Comparison of ENCODE assay signal across 1 cellular context in genomic region chr17:42975265-42975664, GRCh38.
TF ChIP-seq lines count a peak whose summit lies in the region.

No MANE protein-coding gene starts in this region.

TF ChIP-seq in K562, 482 proteins besides CTCF, POLR2A, EP300 and RAD21:
- no peak for TF ChIP-seq ZNF280B (CRISPR knock-in tag; IDR thresholded peaks at IDR 0.05)
- TF ChIP-seq ZBED1 (IDR thresholded peaks at IDR 0.05) = no peak
- no peak for TF ChIP-seq CCAR2 (IDR thresholded peaks at IDR 0.05; ENCODE audit: low read depth, low read length)
- TF ChIP-seq SMARCB1 (IDR thresholded peaks at IDR 0.05; ENCODE audit: insufficient read length, low read depth) = no peak
- TF ChIP-seq DDX20 (tag; IDR thresholded peaks at IDR 0.05; ENCODE audit: low read depth) = no peak
- TF ChIP-seq ZNF133 (CRISPR knock-in tag; IDR thresholded peaks at IDR 0.05) = no peak
- no peak for TF ChIP-seq SP2 (IDR thresholded peaks at IDR 0.05; ENCODE audit: extremely low read depth, low read depth, low read length, poor library complexity, severe bottlenecking)
- TF ChIP-seq LEF1 (IDR thresholded peaks at IDR 0.05) = no peak
- TF ChIP-seq, protein P1, sequence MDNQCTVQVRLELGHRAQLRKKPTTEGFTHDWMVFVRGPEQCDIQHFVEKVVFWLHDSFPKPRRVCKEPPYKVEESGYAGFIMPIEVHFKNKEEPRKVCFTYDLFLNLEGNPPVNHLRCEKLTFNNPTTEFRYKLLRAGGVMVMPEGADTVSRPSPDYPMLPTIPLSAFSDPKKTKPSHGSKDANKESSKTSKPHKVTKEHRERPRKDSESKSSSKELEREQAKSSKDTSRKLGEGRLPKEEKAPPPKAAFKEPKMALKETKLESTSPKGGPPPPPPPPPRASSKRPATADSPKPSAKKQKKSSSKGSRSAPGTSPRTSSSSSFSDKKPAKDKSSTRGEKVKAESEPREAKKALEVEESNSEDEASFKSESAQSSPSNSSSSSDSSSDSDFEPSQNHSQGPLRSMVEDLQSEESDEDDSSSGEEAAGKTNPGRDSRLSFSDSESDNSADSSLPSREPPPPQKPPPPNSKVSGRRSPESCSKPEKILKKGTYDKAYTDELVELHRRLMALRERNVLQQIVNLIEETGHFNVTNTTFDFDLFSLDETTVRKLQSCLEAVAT (IDR thresholded peaks at IDR 0.05) = no peak
- no peak for TF ChIP-seq NCOA6 (IDR thresholded peaks at IDR 0.05)
- TF ChIP-seq YY1 (IDR thresholded peaks at IDR 0.05; ENCODE audit: borderline replicate concordance in 1 of 3, control insufficient read depth in 1 of 3, extremely low read depth in 1 of 3, insufficient read depth in 3 of 3, insufficient read length in 1 of 3, insufficient replicate concordance in 2 of 3, low read depth in 1 of 3, low read length in 2 of 3) = no peak
- no peak for TF ChIP-seq SRSF9 (IDR thresholded peaks at IDR 0.05; ENCODE audit: borderline replicate concordance, low read depth, low read length)
- TF ChIP-seq TAL1 (IDR thresholded peaks at IDR 0.05) = peak; percentile 18; the same call in 1 of the 2 replicates
- TF ChIP-seq HIVEP1 (CRISPR knock-in tag; IDR thresholded peaks at IDR 0.05) = no peak
- TF ChIP-seq, protein P2, sequence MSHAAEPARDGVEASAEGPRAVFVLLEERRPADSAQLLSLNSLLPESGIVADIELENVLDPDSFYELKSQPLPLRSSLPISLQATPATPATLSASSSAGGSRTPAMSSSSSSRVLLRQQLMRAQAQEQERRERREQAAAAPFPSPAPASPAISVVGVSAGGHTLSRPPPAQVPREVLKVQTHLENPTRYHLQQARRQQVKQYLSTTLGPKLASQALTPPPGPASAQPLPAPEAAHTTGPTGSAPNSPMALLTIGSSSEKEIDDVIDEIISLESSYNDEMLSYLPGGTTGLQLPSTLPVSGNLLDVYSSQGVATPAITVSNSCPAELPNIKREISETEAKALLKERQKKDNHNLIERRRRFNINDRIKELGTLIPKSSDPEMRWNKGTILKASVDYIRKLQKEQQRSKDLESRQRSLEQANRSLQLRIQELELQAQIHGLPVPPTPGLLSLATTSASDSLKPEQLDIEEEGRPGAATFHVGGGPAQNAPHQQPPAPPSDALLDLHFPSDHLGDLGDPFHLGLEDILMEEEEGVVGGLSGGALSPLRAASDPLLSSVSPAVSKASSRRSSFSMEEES (CRISPR knock-in tag; IDR thresholded peaks at IDR 0.05) = no peak
- no peak for TF ChIP-seq ZNF561 (CRISPR knock-in tag; conservative IDR thresholded peaks at IDR 0.05)
- TF ChIP-seq NR2C1 (IDR thresholded peaks at IDR 0.05) = no peak
- no peak for TF ChIP-seq NR2C1 (tag; IDR thresholded peaks at IDR 0.05)
- TF ChIP-seq TCF3 (CRISPR knock-in tag; IDR thresholded peaks at IDR 0.05) = peak; percentile 27; the same call in 1 of the 2 replicates
- no peak for TF ChIP-seq C11orf30 (IDR thresholded peaks at IDR 0.05; ENCODE audit: low read depth)
- peak; percentile 55 for TF ChIP-seq CBFA2T3 (IDR thresholded peaks at IDR 0.05)
- TF ChIP-seq ZKSCAN8 (CRISPR knock-in tag; IDR thresholded peaks at IDR 0.05) = no peak
- no peak for TF ChIP-seq IRF2 (CRISPR knock-in tag; IDR thresholded peaks at IDR 0.05)
- TF ChIP-seq ZNF431 (CRISPR knock-in tag; IDR thresholded peaks at IDR 0.05) = no peak
- peak; percentile 35; the same call in 1 of the 2 replicates for TF ChIP-seq ARID1B (IDR thresholded peaks at IDR 0.05)
- TF ChIP-seq ZNF717 (CRISPR knock-in tag; IDR thresholded peaks at IDR 0.05) = no peak
- no peak for TF ChIP-seq POLR2AphosphoS5 (IDR thresholded peaks at IDR 0.05; ENCODE audit: control insufficient read depth, insufficient read depth, low read depth, low read length)
- TF ChIP-seq TEAD4 (IDR thresholded peaks at IDR 0.05; ENCODE audit: low read length) = peak; percentile 11; the same call in 1 of the 2 replicates
- no peak for TF ChIP-seq TEAD4 (CRISPR knock-in tag; IDR thresholded peaks at IDR 0.05; ENCODE audit: borderline replicate concordance)
- no peak for TF ChIP-seq CREB3 (tag; conservative IDR thresholded peaks at IDR 0.05; ENCODE audit: low read depth)
- no peak for TF ChIP-seq ILF3 (IDR thresholded peaks at IDR 0.05; ENCODE audit: borderline replicate concordance)
- TF ChIP-seq STAT6 (CRISPR knock-in tag; IDR thresholded peaks at IDR 0.05) = no peak
